ENCODE assay signal across 39 cellular contexts in genomic region chr2:6216234-6216633, GRCh38.
"Had no signal": no experiment of that assay in that cellular context is flagged by ENCODE, and none has a peak within 500 bp of the region (broad histone marks: within the 10 kb centered on the region; RNA-seq: fewer than 3 reads in every experiment).

No MANE protein-coding gene starts in this region.

- H3K4me1 ChIP-seq: adrenal gland, ascending aorta, breast epithelium had no signal

- H3K27ac ChIP-seq: adrenal gland, ascending aorta, body of pancreas, brain microvascular endothelial cell, breast epithelium, cardiac muscle cell had no signal

- H3K27me3 Mint-ChIP-seq: activated naive CD4-positive, alpha-beta T cell treated with anti-CD3 and anti-CD28 coated beads, Interleukin-2, amount 10 ng/mL, durations not matched to agents 7 days and 5 days; activated naive CD4-positive, alpha-beta T cell treated with anti-CD3 and anti-CD28 coated beads, Interleukin-2, amount 50 U/mL, for 24 hours; activated naive CD8-positive, alpha-beta T cell treated with anti-CD3 and anti-CD28 coated beads for 36 hours; activated naive CD8-positive, alpha-beta T cell treated with anti-CD3 and anti-CD28 coated beads, Interleukin-2, amount 50 U/mL, for 24 hours; activated T-cell treated with anti-CD3 and anti-CD28 coated beads, Interleukin-2, amount 50 U/mL, for 24 hours; activated T-helper 17 cell treated with anti-CD3 and anti-CD28 coated beads, Interleukin-2, amount 50 U/mL, for 72 hours; central memory CD8-positive, alpha-beta T cell had no signal

- H3K4me1 Mint-ChIP-seq: activated naive CD4-positive, alpha-beta T cell treated with anti-CD3 and anti-CD28 coated beads, Interleukin-2, amount 10 ng/mL, durations not matched to agents 7 days and 5 days; activated naive CD4-positive, alpha-beta T cell treated with anti-CD3 and anti-CD28 coated beads, Interleukin-2, amount 50 U/mL, for 24 hours; activated naive CD8-positive, alpha-beta T cell treated with anti-CD3 and anti-CD28 coated beads for 36 hours; activated naive CD8-positive, alpha-beta T cell treated with anti-CD3 and anti-CD28 coated beads, Interleukin-2, amount 10 ng/mL, durations not matched to agents 7 days and 5 days; activated naive CD8-positive, alpha-beta T cell treated with anti-CD3 and anti-CD28 coated beads, Interleukin-2, amount 50 U/mL, for 24 hours; activated T-helper 17 cell treated with anti-CD3 and anti-CD28 coated beads, Interleukin-2, amount 50 U/mL, for 72 hours; central memory CD8-positive, alpha-beta T cell had no signal

- DNase-seq: activated effector memory CD4-positive, alpha-beta T cell treated with anti-CD3 and anti-CD28 coated beads, Interleukin-2, amount 50 U/mL, for 16 hours; activated effector memory CD4-positive, alpha-beta T cell treated with Interleukin-2 at 50 U/mL for 16 hours; activated gamma-delta T cell; activated gamma-delta T cell treated with Interleukin-2 at 50 U/mL for 16 hours; activated naive CD4-positive, alpha-beta T cell; activated naive CD4-positive, alpha-beta T cell treated with anti-CD3 and anti-CD28 coated beads for 36 hours; activated naive CD4-positive, alpha-beta T cell treated with anti-CD3 and anti-CD28 coated beads, Interleukin-2, amount 10 ng/mL, durations not matched to agents 7 days and 5 days; activated naive CD4-positive, alpha-beta T cell treated with anti-CD3 and anti-CD28 coated beads, Interleukin-2, amount 50 U/mL, for 16 hours; activated naive CD4-positive, alpha-beta T cell treated with Interleukin-2 at 50 U/mL for 16 hours; activated naive CD8-positive, alpha-beta T cell treated with anti-CD3 and anti-CD28 coated beads for 36 hours; activated naive CD8-positive, alpha-beta T cell treated with anti-CD3 and anti-CD28 coated beads, Interleukin-2, amount 10 ng/mL, durations not matched to agents 7 days and 5 days; activated naive CD8-positive, alpha-beta T cell treated with anti-CD3 and anti-CD28 coated beads, Interleukin-2, amount 50 U/mL, for 24 hours; activated T-cell treated with anti-CD3 and anti-CD28 coated beads, Interleukin-2, amount 50 U/mL, for 24 hours; activated T-cell treated with anti-CD3 and anti-CD28 coated beads, Interleukin-2, amount 50 U/mL, for 4 hours; activated T-cell treated with anti-CD3 and anti-CD28 coated beads, Interleukin-2, amount 50 U/mL, for 48 hours; activated T-cell treated with anti-CD3 and anti-CD28 coated beads, Interleukin-2, amount 50 U/mL, for 72 hours; adrenal gland; amniotic stem cell; amygdala; anterior cingulate cortex; aorta; body of pancreas; brain microvascular endothelial cell; caudate nucleus; central memory CD4-positive, alpha-beta T cell; cerebellar nuclear complex had no signal

- H3K4me3 ChIP-seq: adrenal gland, ascending aorta, body of pancreas, breast epithelium, cardiac muscle cell had no signal

- H3K9me3 ChIP-seq: adrenal gland, ascending aorta, body of pancreas, breast epithelium had no signal

- H3K27me3 ChIP-seq: adrenal gland, ascending aorta, body of pancreas, brain microvascular endothelial cell, breast epithelium, cardiac muscle cell had no signal

- H3K4me3 Mint-ChIP-seq: activated naive CD4-positive, alpha-beta T cell treated with anti-CD3 and anti-CD28 coated beads for 36 hours; activated naive CD4-positive, alpha-beta T cell treated with anti-CD3 and anti-CD28 coated beads, Interleukin-2, amount 10 ng/mL, durations not matched to agents 7 days and 5 days; activated naive CD4-positive, alpha-beta T cell treated with anti-CD3 and anti-CD28 coated beads, Interleukin-2, amount 50 U/mL, for 24 hours; activated naive CD8-positive, alpha-beta T cell; activated naive CD8-positive, alpha-beta T cell treated with anti-CD3 and anti-CD28 coated beads for 36 hours; activated naive CD8-positive, alpha-beta T cell treated with anti-CD3 and anti-CD28 coated beads, Interleukin-2, amount 10 ng/mL, durations not matched to agents 7 days and 5 days; activated naive CD8-positive, alpha-beta T cell treated with anti-CD3 and anti-CD28 coated beads, Interleukin-2, amount 50 U/mL, for 24 hours; activated T-cell treated with anti-CD3 and anti-CD28 coated beads, Interleukin-2, amount 50 U/mL, for 24 hours; activated T-cell treated with anti-CD3 and anti-CD28 coated beads, Interleukin-2, amount 50 U/mL, for 4 hours; activated T-cell treated with anti-CD3 and anti-CD28 coated beads, Interleukin-2, amount 50 U/mL, for 72 hours; activated T-helper 1 cell treated with anti-CD3 and anti-CD28 coated beads, Interleukin-12 subunit alpha, Interleukin-12 subunit beta, Interleukin-2, Interleukin-4 antibody, amounts not matched to agents 30 ng/mL and 10 ng/mL and 1 ng/mL, durations not matched to agents 14 hours and 24 hours and 36 hours; activated T-helper 17 cell treated with anti-CD3 and anti-CD28 coated beads, Interleukin-2, amount 50 U/mL, for 72 hours; brain; central memory CD8-positive, alpha-beta T cell had no signal

- H3K9me3 Mint-ChIP-seq: activated naive CD4-positive, alpha-beta T cell treated with anti-CD3 and anti-CD28 coated beads for 36 hours; activated naive CD4-positive, alpha-beta T cell treated with anti-CD3 and anti-CD28 coated beads, Interleukin-2, amount 50 U/mL, for 24 hours; activated naive CD8-positive, alpha-beta T cell treated with anti-CD3 and anti-CD28 coated beads for 36 hours; activated naive CD8-positive, alpha-beta T cell treated with anti-CD3 and anti-CD28 coated beads, Interleukin-2, amount 50 U/mL, for 24 hours; activated T-cell treated with anti-CD3 and anti-CD28 coated beads, Interleukin-2, amount 50 U/mL, for 4 hours; activated T-cell treated with anti-CD3 and anti-CD28 coated beads, Interleukin-2, amount 50 U/mL, for 72 hours; activated T-helper 1 cell treated with anti-CD3 and anti-CD28 coated beads, Interleukin-12 subunit alpha, Interleukin-12 subunit beta, Interleukin-2, Interleukin-4 antibody, amounts not matched to agents 30 ng/mL and 10 ng/mL and 1 ng/mL, durations not matched to agents 14 hours and 24 hours and 36 hours had no signal

- H3K36me3 ChIP-seq: adrenal gland, ascending aorta, brain microvascular endothelial cell, breast epithelium, cardiac muscle cell had no signal

- H3K27ac Mint-ChIP-seq: activated naive CD4-positive, alpha-beta T cell treated with anti-CD3 and anti-CD28 coated beads for 36 hours; activated naive CD4-positive, alpha-beta T cell treated with anti-CD3 and anti-CD28 coated beads, Interleukin-2, amount 10 ng/mL, durations not matched to agents 7 days and 5 days; activated naive CD4-positive, alpha-beta T cell treated with anti-CD3 and anti-CD28 coated beads, Interleukin-2, amount 50 U/mL, for 24 hours; activated naive CD4-positive, alpha-beta T cell treated with anti-CD3 and anti-CD28 coated beads, Interleukin-2, amount 50 U/mL, for 72 hours; activated naive CD8-positive, alpha-beta T cell; activated naive CD8-positive, alpha-beta T cell treated with anti-CD3 and anti-CD28 coated beads for 36 hours; activated naive CD8-positive, alpha-beta T cell treated with anti-CD3 and anti-CD28 coated beads, Interleukin-2, amount 10 ng/mL, durations not matched to agents 7 days and 5 days; activated naive CD8-positive, alpha-beta T cell treated with anti-CD3 and anti-CD28 coated beads, Interleukin-2, amount 50 U/mL, for 24 hours; activated T-cell treated with anti-CD3 and anti-CD28 coated beads, Interleukin-2, amount 50 U/mL, for 24 hours; activated T-cell treated with anti-CD3 and anti-CD28 coated beads, Interleukin-2, amount 50 U/mL, for 72 hours; activated T-helper 1 cell treated with anti-CD3 and anti-CD28 coated beads, Interleukin-12 subunit alpha, Interleukin-12 subunit beta, Interleukin-2, Interleukin-4 antibody, amounts not matched to agents 30 ng/mL and 10 ng/mL and 1 ng/mL, durations not matched to agents 14 hours and 24 hours and 36 hours; activated T-helper 17 cell treated with anti-CD3 and anti-CD28 coated beads, Interleukin-2, amount 50 U/mL, for 72 hours; activated T-helper 2 cell treated with anti-CD3 and anti-CD28 coated beads, Interferon-gamma antibody, Interleukin-2, Interleukin-4, amounts not matched to agents 10 μg/mL and 5 μg/mL and 100 μg/mL, durations not matched to agents 14 hours and 24 hours and 36 hours; brain had no signal

- ATAC-seq: activated naive CD4-positive, alpha-beta T cell treated with anti-CD3 and anti-CD28 coated beads, Interleukin-2, amount 50 U/mL, for 72 hours; activated naive CD8-positive, alpha-beta T cell treated with anti-CD3 and anti-CD28 coated beads, Interleukin-2, amount 50 U/mL, for 24 hours; activated T-cell treated with anti-CD3 and anti-CD28 coated beads, Interleukin-2, amount 50 U/mL, for 4 hours; activated T-cell treated with anti-CD3 and anti-CD28 coated beads, Interleukin-2, amount 50 U/mL, for 72 hours; activated T-helper 17 cell treated with anti-CD3 and anti-CD28 coated beads, Interleukin-2, amount 50 U/mL, for 72 hours; body of pancreas had no signal

- H3K36me3 Mint-ChIP-seq: activated naive CD4-positive, alpha-beta T cell treated with anti-CD3 and anti-CD28 coated beads, Interleukin-2, amount 10 ng/mL, durations not matched to agents 7 days and 5 days; activated naive CD4-positive, alpha-beta T cell treated with anti-CD3 and anti-CD28 coated beads, Interleukin-2, amount 50 U/mL, for 24 hours; activated naive CD4-positive, alpha-beta T cell treated with anti-CD3 and anti-CD28 coated beads, Interleukin-2, amount 50 U/mL, for 72 hours; activated naive CD8-positive, alpha-beta T cell; activated naive CD8-positive, alpha-beta T cell treated with anti-CD3 and anti-CD28 coated beads for 36 hours; activated naive CD8-positive, alpha-beta T cell treated with anti-CD3 and anti-CD28 coated beads, Interleukin-2, amount 10 ng/mL, durations not matched to agents 7 days and 5 days; brain had no signal

- FAIRE-seq: astrocyte, bronchial epithelial cell had no signal
